9 cellular contexts compared by ENCODE assay signal in the genomic region with DNA sequence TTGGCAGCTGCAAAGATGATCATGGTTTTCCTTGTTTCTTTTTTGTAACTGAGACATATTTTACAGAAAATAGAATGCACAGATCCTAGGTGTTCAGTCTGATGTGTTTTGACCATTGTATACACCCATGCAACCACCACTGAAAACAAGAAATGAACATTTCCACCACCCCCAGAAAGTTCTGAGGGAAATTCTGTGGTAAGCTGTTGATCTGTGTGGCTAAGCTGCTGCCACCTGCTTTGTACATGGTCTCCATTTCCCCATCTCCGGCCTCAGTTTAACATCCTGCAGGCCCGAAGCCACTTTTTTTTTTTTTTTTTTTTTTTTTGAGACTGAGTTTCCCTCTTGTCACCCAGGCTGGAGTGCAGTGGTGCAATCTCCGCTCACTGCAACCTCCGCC.
A peak's percentile ranks its signal among the peaks of the same experiment; 100 is the strongest.
DNase-seq lines count a peak whose midpoint lies in the region; ATAC-seq and TF ChIP-seq lines count a peak whose summit lies in the region.
"Had no signal": no experiment of that assay in that cellular context is flagged by ENCODE, and none has a peak within 500 bp of the region (broad histone marks: within the 10 kb centered on the region; RNA-seq: fewer than 3 reads in every experiment).

No MANE protein-coding gene starts in this region.

- peak overlapping the region; percentile 46 for H3K27ac Mint-ChIP-seq in activated naive CD8-positive, alpha-beta T cell
- no peak overlapping the region for H3K27ac Mint-ChIP-seq in endothelial cell (ENCODE audit: unreplicated experiment)

- DNase-seq in NCI-H2171 (lab: John Stamatoyannopoulos, UW) (no peak), endothelial cell (ENCODE audit: low spot score) (no peak), OCI-M1 (lab: John Stamatoyannopoulos, UW) (no peak), DMS53 (lab: John Stamatoyannopoulos, UW) (no peak)
- DNase-seq: psoas muscle had no signal

- H3K9me3 Mint-ChIP-seq in activated naive CD8-positive, alpha-beta T cell (ENCODE audit: low read depth): no peaks in the 10 kb centered on the region
- H3K9me3 Mint-ChIP-seq in endothelial cell (ENCODE audit: unreplicated experiment): no peaks in the 10 kb centered on the region

- ATAC-seq in GM18867 (IDR thresholded peaks at IDR 0.05; ENCODE audit: unreplicated experiment) (peak; percentile 98), GM21515 (IDR thresholded peaks at IDR 0.05; ENCODE audit: unreplicated experiment) (peak; percentile 98), HG03196 (IDR thresholded peaks at IDR 0.05; ENCODE audit: unreplicated experiment) (peak; percentile 77)
- ATAC-seq: psoas muscle had no signal

- H3K36me3 Mint-ChIP-seq in activated naive CD8-positive, alpha-beta T cell: no peaks in the 10 kb centered on the region
- no peaks in the 10 kb centered on the region for H3K36me3 Mint-ChIP-seq in endothelial cell (ENCODE audit: low read depth, unreplicated experiment)

- no peak for TF ChIP-seq CTCF in endothelial cell (IDR thresholded peaks at IDR 0.05; ENCODE audit: unreplicated experiment)

- H3K4me1 Mint-ChIP-seq in activated naive CD8-positive, alpha-beta T cell (ENCODE audit: low read depth): peaks cover 20% of the 10 kb centered on the region
- H3K4me1 Mint-ChIP-seq in endothelial cell (ENCODE audit: unreplicated experiment): peaks cover 3% of the 10 kb centered on the region

- H3K27me3 Mint-ChIP-seq in activated naive CD8-positive, alpha-beta T cell: no peaks in the 10 kb centered on the region
- no peaks in the 10 kb centered on the region for H3K27me3 Mint-ChIP-seq in endothelial cell (ENCODE audit: unreplicated experiment)

- no peak overlapping the region for H3K4me3 Mint-ChIP-seq in activated naive CD8-positive, alpha-beta T cell
- H3K4me3 Mint-ChIP-seq in endothelial cell (ENCODE audit: unreplicated experiment): no peak overlapping the region
